30 cellular contexts compared by ENCODE assay signal in the genomic region with DNA sequence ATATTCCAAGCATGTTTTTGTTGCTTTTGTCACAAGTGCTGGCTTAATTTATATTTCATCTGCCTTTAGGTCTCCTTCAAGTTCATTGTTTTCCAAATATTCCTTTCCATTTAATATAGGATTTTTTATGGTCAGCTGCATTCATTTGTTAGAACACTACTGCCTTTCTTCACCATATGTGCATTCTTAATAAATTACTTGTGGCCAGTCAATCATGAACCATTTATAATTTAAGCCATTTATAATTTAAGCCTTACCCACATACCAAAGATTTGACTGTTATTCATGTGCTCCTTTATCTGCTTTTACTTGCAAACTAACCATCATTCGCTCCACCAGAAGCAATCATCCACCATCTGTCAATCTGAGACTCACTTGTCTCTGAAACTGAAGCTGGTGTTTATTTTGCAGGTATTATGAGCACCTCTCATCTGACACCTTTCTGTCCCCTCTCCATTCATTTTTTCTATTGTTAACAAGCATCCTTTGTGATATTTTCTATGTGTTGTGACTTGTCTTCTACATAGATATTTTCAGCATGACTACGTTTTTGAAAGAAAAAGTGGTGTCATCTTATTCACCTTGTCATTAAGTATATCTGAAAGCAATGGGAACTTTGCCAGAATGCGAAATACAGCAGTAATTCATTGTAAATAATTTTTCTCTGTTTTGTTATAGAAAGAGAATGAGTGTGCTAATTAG.
DNase-seq lines count a peak whose midpoint lies in the region; ATAC-seq, FAIRE-seq and TF ChIP-seq lines count a peak whose summit lies in the region.
"Had no signal": no experiment of that assay in that cellular context is flagged by ENCODE, and none has a peak within 500 bp of the region (broad histone marks: within the 10 kb centered on the region; RNA-seq: fewer than 3 reads in every experiment).

No MANE protein-coding gene starts in this region.

- no peaks in the 10 kb centered on the region for H3K27me3 ChIP-seq in bronchial epithelial cell (ENCODE audit: control insufficient read depth, insufficient read depth, low read length)
- H3K27me3 ChIP-seq: body of pancreas, esophagus muscularis mucosa, neutrophil, SJCRH30, suprapubic skin, upper lobe of right lung had no signal

- no peak for TF ChIP-seq CTCF in bronchial epithelial cell (IDR thresholded peaks at IDR 0.05; ENCODE audit: insufficient read depth, low read length, severe bottlenecking)

- no peak overlapping the region for H3K4me3 ChIP-seq in bronchial epithelial cell (ENCODE audit: low read depth, low read length)
- H3K4me3 ChIP-seq: body of pancreas, esophagus muscularis mucosa, SJCRH30, suprapubic skin, upper lobe of right lung had no signal

- FAIRE-seq in bronchial epithelial cell (lab: Jason Lieb, UNC), result no peak
- FAIRE-seq: GM18507, H54, kidney had no signal

- intact Hi-C loops in left ventricle myocardium superior (cut with micrococcal nuclease), result no loop called here

- ATAC-seq in left ventricle myocardium superior, result no peak
- ATAC-seq: activated CD8-positive, alpha-beta T cell treated with anti-CD3 and anti-CD28 coated beads, Interleukin-2, amount 10 ng/mL, durations not matched to agents 7 days and 5 days; body of pancreas; right cardiac atrium; upper lobe of right lung had no signal

- no peaks in the 10 kb centered on the region for H3K36me3 ChIP-seq in bronchial epithelial cell (ENCODE audit: control insufficient read depth, insufficient read depth, low read length)
- H3K36me3 ChIP-seq: esophagus muscularis mucosa, neutrophil, SJCRH30, suprapubic skin, upper lobe of right lung, WERI-Rb-1 had no signal

- DNase-seq in DMS153 treated with DMSO at 0.1 percent for 48 hours (lab: John Stamatoyannopoulos, UW; ENCODE audit: unreplicated experiment) (peak; percentile 11), DMS153 (lab: John Stamatoyannopoulos, UW) (no peak), HPDE6-E6E7 (ENCODE audit: extremely low spot score) (peak; percentile 2), NCI-H2171 treated with DMSO at 0.1 percent for 48 hours (lab: John Stamatoyannopoulos, UW) (peak; percentile 100), bronchial epithelial cell (ENCODE audit: low read depth) (peak; percentile 46), HCEC 1CT (no peak), NAMALWA (ENCODE audit: low spot score) (no peak), left ventricle myocardium superior (no peak)
- DNase-seq: activated CD4-positive, alpha-beta T cell treated with anti-CD3 and anti-CD28 coated beads for 4 hours; activated CD8-positive, alpha-beta T cell treated with anti-CD3 and anti-CD28 coated beads, Interleukin-2, amount 10 ng/mL, durations not matched to agents 7 days and 5 days; activated naive CD4-positive, alpha-beta T cell treated with anti-CD3 and anti-CD28 coated beads, Interleukin-2, amount 10 ng/mL, durations not matched to agents 7 days and 5 days; body of pancreas; cerebellar nuclear complex; dermis blood vessel endothelial cell; foreskin fibroblast; kidney; NCI-H187 treated with DMSO at 0.1 percent for 48 hours; posterior cingulate gyrus; right cardiac atrium; RPMI8226; SJCRH30; stimulated activated CD4-positive, alpha-beta T cell treated with anti-CD3 and anti-CD28 coated beads, Interleukin-1b, Interleukin-23, amount 100 ng/mL, for 48 hours; stimulated activated naive CD4-positive, alpha-beta T cell treated with Interleukin-2 at 50 U/mL for 16 hours; upper lobe of right lung; WERI-Rb-1 had no signal

Comparison
In these comparisons a context has a peak if more than half of its experiments do, and no peak if none do; other contexts are left out.
1. DNase-seq: peak in DMS153 treated with DMSO at 0.1 percent for 48 hours (single experiment), HPDE6-E6E7 (single experiment), NCI-H2171 treated with DMSO at 0.1 percent for 48 hours (single experiment) and bronchial epithelial cell (single experiment); none in DMS153 (single experiment), HCEC 1CT (single experiment), NAMALWA (single experiment) and left ventricle myocardium superior (single experiment).